ENCODE assay signal across 8 cellular contexts in the genomic region with DNA sequence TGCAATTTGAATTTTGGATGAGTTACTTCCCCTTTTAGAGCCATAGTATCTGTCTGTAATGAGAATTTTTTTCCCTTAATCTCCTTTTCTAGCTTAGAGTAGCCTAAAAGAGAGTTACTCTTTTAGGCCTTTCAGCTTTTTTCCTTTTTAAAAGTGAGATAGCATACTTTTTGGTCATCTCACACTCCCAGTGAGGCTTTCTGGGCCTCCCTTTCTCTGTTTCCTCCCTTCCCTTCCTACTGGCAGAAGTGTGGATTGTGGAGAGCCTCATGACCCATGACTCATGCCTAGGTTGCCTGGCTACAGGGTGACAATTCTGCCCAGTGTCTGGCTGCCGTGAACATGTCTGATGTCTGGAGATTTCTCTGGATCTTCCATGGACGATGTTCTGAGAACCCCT. TPM values are rescaled to one million over a fixed set of nuclear protein-coding genes. Genes with fewer than 3 reads are reported as not detected.
A peak's percentile ranks its signal among the peaks of the same experiment; 100 is the strongest.
DNase-seq lines count a peak whose midpoint lies in the region; ATAC-seq and TF ChIP-seq lines count a peak whose summit lies in the region.

No MANE protein-coding gene starts in this region.

- H3K9ac ChIP-seq in colonic mucosa (ENCODE audit: low read depth in 2 of 2, low read length in 2 of 2): no peak overlapping the region

- H3K4me3 Mint-ChIP-seq in stimulated activated naive CD8-positive, alpha-beta T cell treated with anti-CD3 and anti-CD28 coated beads, Interleukin-15, amount 100 ng/mL, for 72 hours: no peak overlapping the region
- H3K4me3 Mint-ChIP-seq in natural killer cell treated with Interleukin-12 subunit alpha and Interleukin-12 subunit beta and Interleukin-15 and Interleukin-18, amount 100 ng/mL, for 72 hours: no peak overlapping the region

- peaks cover 21% of the 10 kb centered on the region for H3K27me3 Mint-ChIP-seq in stimulated activated naive CD8-positive, alpha-beta T cell treated with anti-CD3 and anti-CD28 coated beads, Interleukin-15, amount 100 ng/mL, for 72 hours
- H3K27me3 Mint-ChIP-seq in natural killer cell treated with Interleukin-12 subunit alpha and Interleukin-12 subunit beta and Interleukin-15 and Interleukin-18, amount 100 ng/mL, for 72 hours: peaks cover 26 to 30% of the 10 kb centered on the region in 2 donors

- no peak overlapping the region for H3K27ac ChIP-seq in gastrocnemius medialis
- H3K27ac ChIP-seq in colonic mucosa: no peak overlapping the region

- TF ChIP-seq CTCF in gastrocnemius medialis (IDR thresholded peaks at IDR 0.05 in 4 of 5, conservative IDR thresholded peaks at IDR 0.05 in 1 of 5) (no peak), colonic mucosa (IDR thresholded peaks at IDR 0.05) (no peak)

- H3K4me1 Mint-ChIP-seq in stimulated activated naive CD8-positive, alpha-beta T cell treated with anti-CD3 and anti-CD28 coated beads, Interleukin-15, amount 100 ng/mL, for 72 hours: peaks cover 7% of the 10 kb centered on the region
- no peaks in the 10 kb centered on the region for H3K4me1 Mint-ChIP-seq in natural killer cell treated with Interleukin-12 subunit alpha and Interleukin-12 subunit beta and Interleukin-15 and Interleukin-18, amount 100 ng/mL, for 72 hours (ENCODE audit: low read depth in 2 of 2)

- H3K36me3 ChIP-seq in gastrocnemius medialis: no peaks in the 10 kb centered on the region
- no peaks in the 10 kb centered on the region for H3K36me3 ChIP-seq in colonic mucosa

- no peaks in the 10 kb centered on the region for H3K27me3 ChIP-seq in gastrocnemius medialis
- H3K27me3 ChIP-seq in colonic mucosa: no peaks in the 10 kb centered on the region

- H3K27ac Mint-ChIP-seq in stimulated activated naive CD8-positive, alpha-beta T cell treated with anti-CD3 and anti-CD28 coated beads, Interleukin-15, amount 100 ng/mL, for 72 hours: peak overlapping the region in 1 of 2 donors; percentile 94
- H3K27ac Mint-ChIP-seq in natural killer cell treated with Interleukin-12 subunit alpha and Interleukin-12 subunit beta and Interleukin-15 and Interleukin-18, amount 100 ng/mL, for 72 hours: no peak overlapping the region

- H3K9me3 ChIP-seq in gastrocnemius medialis: no peaks in the 10 kb centered on the region
- H3K9me3 ChIP-seq in colonic mucosa: no peaks in the 10 kb centered on the region

- DNase-seq in ELF-1 (ENCODE audit: low read depth, low spot score): peak; percentile 20
- peak; percentile 90 for DNase-seq in SK-MEL-5 (ENCODE audit: low read depth, low spot score)
- peak; percentile 33 for DNase-seq in glomerular endothelial cell (ENCODE audit: extremely low read depth, low read depth, low spot score)
- DNase-seq in gastrocnemius medialis: peak; percentile 11 to 29
- no peak for DNase-seq in stimulated activated naive CD8-positive, alpha-beta T cell treated with anti-CD3 and anti-CD28 coated beads, Interleukin-15, amount 100 ng/mL, for 72 hours
- DNase-seq in colonic mucosa: no peak
- DNase-seq in natural killer cell treated with Interleukin-12 subunit alpha and Interleukin-12 subunit beta and Interleukin-15 and Interleukin-18, amount 100 ng/mL, for 72 hours (ENCODE audit: low spot score): no peak

- in situ Hi-C loops in SK-MEL-5 (cut with HindIII; ENCODE audit: low pct_unique_long_range_greater_than_20kb, low sequenced_read_pairs) (no loop called here), gastrocnemius medialis (cut with MboI; ENCODE audit: low sequenced_read_pairs in 4 of 4) (loop anchor here in 1 of 4 donors (25.0 kb wide), 2 partner anchors 390 to 565 kb away; a partner anchor contains a TSS)

- intact Hi-C loops in gastrocnemius medialis (cut with DNase I; ENCODE audit: low total_unique reads) (no loop called here), colonic mucosa (cut with DNase I) (no loop called here)

- H3K4me3 ChIP-seq in gastrocnemius medialis (no peak overlapping the region), colonic mucosa (no peak overlapping the region)

- no peaks in the 10 kb centered on the region for H3K36me3 Mint-ChIP-seq in natural killer cell treated with Interleukin-12 subunit alpha and Interleukin-12 subunit beta and Interleukin-15 and Interleukin-18, amount 100 ng/mL, for 72 hours

- no peak for TF ChIP-seq POLR2A in gastrocnemius medialis (IDR thresholded peaks at IDR 0.05)

- no peaks in the 10 kb centered on the region for H3K9me3 Mint-ChIP-seq in stimulated activated naive CD8-positive, alpha-beta T cell treated with anti-CD3 and anti-CD28 coated beads, Interleukin-15, amount 100 ng/mL, for 72 hours
- H3K9me3 Mint-ChIP-seq in natural killer cell treated with Interleukin-12 subunit alpha and Interleukin-12 subunit beta and Interleukin-15 and Interleukin-18, amount 100 ng/mL, for 72 hours: no peaks in the 10 kb centered on the region

- H3K4me1 ChIP-seq in gastrocnemius medialis (no peaks in the 10 kb centered on the region), colonic mucosa (no peaks in the 10 kb centered on the region)

- peak in 1 of 2 donors; percentile 51 for ATAC-seq in gastrocnemius medialis
- ATAC-seq in stimulated activated naive CD8-positive, alpha-beta T cell treated with anti-CD3 and anti-CD28 coated beads, Interleukin-15, amount 100 ng/mL, for 72 hours: no peak
- ATAC-seq in natural killer cell treated with Interleukin-12 subunit alpha and Interleukin-12 subunit beta and Interleukin-15 and Interleukin-18, amount 100 ng/mL, for 72 hours: no peak
- ATAC-seq in GM18868 (IDR thresholded peaks at IDR 0.05; ENCODE audit: unreplicated experiment): no peak

RNA-seq across cellular contexts. Expression of a gene that starts 15.2 kb away (rescaled TPM):
- not detected in 2 replicates for total RNA-seq in SK-MEL-5 (2014; rRNA removed; shearing (Covaris generic))
- not detected in 2 replicates for polyA plus RNA-seq in SK-MEL-5 (2015; cell fraction: cytosol; rRNA removed)
- polyA plus RNA-seq in SK-MEL-5 (2015; cell fraction: nucleus; rRNA removed): not detected in 2 replicates
- total RNA-seq in glomerular endothelial cell (not detected in 2 replicates), gastrocnemius medialis (under 1 TPM in 1 of 4 donors, not detected in 3; 0.42 TPM), colonic mucosa (1 to 10 TPM in 1 of 2 donors, under 1 TPM in 1; 0.27 to 1.2 TPM)
- not detected for total RNA-seq in natural killer cell treated with Interleukin-12 subunit alpha and Interleukin-12 subunit beta and Interleukin-15 and Interleukin-18, amount 100 ng/mL, for 72 hours

RNA-seq across cellular contexts. Expression of a gene that starts 37.2 kb away (rescaled TPM):
- total RNA-seq in SK-MEL-5 (2014; rRNA removed; shearing (Covaris generic)): not detected in 2 replicates
- polyA plus RNA-seq in SK-MEL-5 (2015; cell fraction: cytosol; rRNA removed): not detected in 2 replicates
- not detected in 2 replicates for polyA plus RNA-seq in SK-MEL-5 (2015; cell fraction: nucleus; rRNA removed)
- total RNA-seq in glomerular endothelial cell (not detected in 2 replicates), gastrocnemius medialis (1 to 10 TPM in 1 of 4 donors, not detected in 3; 2.7 TPM), colonic mucosa (1,000 to 10,000 TPM; 1,610 to 1,735 TPM)
- total RNA-seq in natural killer cell treated with Interleukin-12 subunit alpha and Interleukin-12 subunit beta and Interleukin-15 and Interleukin-18, amount 100 ng/mL, for 72 hours: not detected

RNA-seq across cellular contexts. Expression of a gene that starts 44.5 kb away (rescaled TPM):
- not detected in 2 replicates for total RNA-seq in SK-MEL-5 (2014; rRNA removed; shearing (Covaris generic))
- not detected in 2 replicates for polyA plus RNA-seq in SK-MEL-5 (2015; cell fraction: cytosol; rRNA removed)
- not detected in 2 replicates for polyA plus RNA-seq in SK-MEL-5 (2015; cell fraction: nucleus; rRNA removed)
- total RNA-seq in glomerular endothelial cell (not detected in 2 replicates), gastrocnemius medialis (not detected), colonic mucosa (not detected)
- total RNA-seq in natural killer cell treated with Interleukin-12 subunit alpha and Interleukin-12 subunit beta and Interleukin-15 and Interleukin-18, amount 100 ng/mL, for 72 hours: not detected

RNA-seq across cellular contexts. Expression of a gene that starts 55.2 kb away (rescaled TPM):
- 0.59 and 0.82 TPM in 2 replicates for total RNA-seq in SK-MEL-5 (2014; rRNA removed; shearing (Covaris generic))
- 0.58 TPM in 1 of 2 replicates, not detected in the other for polyA plus RNA-seq in SK-MEL-5 (2015; cell fraction: cytosol; rRNA removed)
- polyA plus RNA-seq in SK-MEL-5 (2015; cell fraction: nucleus; rRNA removed): not detected in 2 replicates
- total RNA-seq in glomerular endothelial cell (not detected in 2 replicates), gastrocnemius medialis (not detected), colonic mucosa (1 to 10 TPM; 2.2 to 4.4 TPM)
- not detected for total RNA-seq in natural killer cell treated with Interleukin-12 subunit alpha and Interleukin-12 subunit beta and Interleukin-15 and Interleukin-18, amount 100 ng/mL, for 72 hours

Comparison
In these comparisons a context has a peak if more than half of its experiments do, and no peak if none do; other contexts are left out.
1. DNase-seq: peak in ELF-1 (single experiment), SK-MEL-5 (single experiment), glomerular endothelial cell (single experiment) and gastrocnemius medialis (2 of 2); none in stimulated activated naive CD8-positive, alpha-beta T cell treated with anti-CD3 and anti-CD28 coated beads, Interleukin-15, amount 100 ng/mL, for 72 hours (0 of 2), colonic mucosa (single experiment) and natural killer cell treated with Interleukin-12 subunit alpha and Interleukin-12 subunit beta and Interleukin-15 and Interleukin-18, amount 100 ng/mL, for 72 hours (single experiment).
2. RNA of a gene that starts 37.2 kb away (total RNA-seq): 1,610 to 1,735 TPM in colonic mucosa; not detected in SK-MEL-5, not detected in glomerular endothelial cell, 2.7 TPM in gastrocnemius medialis and not detected in natural killer cell treated with Interleukin-12 subunit alpha and Interleukin-12 subunit beta and Interleukin-15 and Interleukin-18, amount 100 ng/mL, for 72 hours; every median in the first group is over 100 times any median in the second.